Comparison of ENCODE assay signal across 1 cellular context in the genomic region with DNA sequence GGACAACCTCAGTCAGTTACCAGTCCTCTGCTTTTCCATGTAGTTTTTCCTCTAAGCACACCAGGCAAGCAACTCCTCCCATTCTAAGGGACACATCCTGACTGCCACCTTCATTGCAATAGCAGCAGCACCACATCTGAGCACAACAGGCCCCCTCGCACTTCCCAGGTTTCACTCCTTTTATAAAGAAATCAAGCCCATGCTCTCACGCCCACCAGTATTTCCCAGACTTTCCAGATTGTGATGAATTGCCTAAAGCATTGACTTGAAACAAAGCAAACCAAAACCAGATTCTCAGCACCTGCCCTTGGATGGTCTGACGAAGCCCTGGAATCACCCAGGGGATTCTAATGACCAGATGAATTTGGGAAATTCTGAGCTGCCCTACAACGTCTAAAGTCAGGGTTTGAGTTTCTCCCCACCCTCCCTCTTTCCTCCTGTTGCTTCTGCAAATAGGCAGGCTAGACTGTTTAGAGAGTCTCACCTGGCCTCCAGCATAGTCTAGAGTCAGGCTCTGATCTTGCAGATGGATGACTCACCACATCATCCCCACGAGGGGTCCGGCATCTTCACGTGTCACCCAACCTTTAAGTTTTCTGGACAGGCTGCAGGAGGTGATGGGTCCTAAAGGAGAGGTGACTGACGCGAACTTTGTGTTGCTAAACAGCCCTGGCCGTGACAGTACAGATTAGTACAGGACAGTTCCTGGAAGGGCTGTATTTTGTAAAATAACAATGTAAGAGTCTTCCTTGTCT.
TF ChIP-seq lines count a peak whose summit lies in the region.

No MANE protein-coding gene starts in this region.

TF ChIP-seq in A549, 52 proteins besides CTCF, POLR2A, EP300 and RAD21 (continued from another document):
- 0 out of 2 replicates have a peak, but pooled peaks have one; percentile 40 for TF ChIP-seq JUNB (IDR thresholded peaks at IDR 0.05)
TF ChIP-seq in A549: peak in this region for 6.
